In the genomic region with DNA sequence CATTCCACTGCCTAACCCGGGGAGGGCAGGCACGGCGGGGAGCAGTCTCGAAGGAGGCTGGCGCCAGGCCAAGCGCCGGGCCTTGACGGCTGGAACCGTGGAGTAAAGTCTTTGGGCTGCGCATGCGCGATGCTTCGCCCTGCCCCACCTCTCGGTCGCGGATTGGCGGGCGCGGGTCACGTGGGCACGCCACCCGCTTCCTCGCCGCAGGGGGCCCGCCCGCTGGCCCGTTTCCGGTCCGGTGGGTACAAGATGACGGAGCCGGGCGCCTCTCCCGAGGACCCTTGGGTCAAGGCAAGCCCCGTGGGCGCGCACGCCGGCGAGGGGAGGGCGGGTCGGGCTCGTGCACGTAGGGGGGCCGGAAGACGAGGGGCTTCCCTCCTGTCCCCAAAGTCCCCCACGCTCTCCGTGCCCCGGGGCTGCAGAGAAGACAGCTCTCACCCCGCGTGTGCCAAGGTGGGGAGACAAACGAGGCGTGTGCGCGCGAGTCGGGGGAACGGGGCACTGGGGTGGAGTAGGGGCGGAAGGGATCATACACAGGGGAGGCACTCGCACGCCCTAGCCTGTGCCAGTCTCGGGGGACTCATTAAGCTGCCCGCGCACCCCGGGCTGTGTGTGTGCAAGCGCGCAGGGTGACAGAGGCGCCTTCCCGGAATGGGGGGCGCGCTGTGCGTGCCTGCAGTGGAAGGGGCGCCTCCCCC, we compare ENCODE assay signal across 8 cellular contexts. TPM values are rescaled to one million over a fixed set of nuclear protein-coding genes. Genes with fewer than 3 reads are reported as not detected.
DNase-seq lines count a peak whose midpoint lies in the region; ATAC-seq and TF ChIP-seq lines count a peak whose summit lies in the region.

A gene with protein sequence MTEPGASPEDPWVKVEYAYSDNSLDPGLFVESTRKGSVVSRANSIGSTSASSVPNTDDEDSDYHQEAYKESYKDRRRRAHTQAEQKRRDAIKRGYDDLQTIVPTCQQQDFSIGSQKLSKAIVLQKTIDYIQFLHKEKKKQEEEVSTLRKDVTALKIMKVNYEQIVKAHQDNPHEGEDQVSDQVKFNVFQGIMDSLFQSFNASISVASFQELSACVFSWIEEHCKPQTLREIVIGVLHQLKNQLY (plus strand): TSS at position 228 of the 701 bp plus-strand sequence. CDS start 25 bp downstream, at position 253.

- peak; percentile 68 to 93 (median 84) for DNase-seq in C1 segment of cervical spinal cord (lab: John Stamatoyannopoulos, UW)
- DNase-seq in Jurkat, Clone E6-1 (ENCODE audit: low read depth, low spot score) = peak; percentile 83
- peak; percentile 62 for DNase-seq in OCI-M2 (lab: John Stamatoyannopoulos, UW; ENCODE audit: unreplicated experiment)
- peak; percentile 93 for DNase-seq in activated T-cell treated with anti-CD3 and anti-CD28 coated beads for 48 hours (ENCODE audit: low read depth)
- no peak for DNase-seq in epithelial cell of proximal tubule (ENCODE audit: low read depth)
- peak; percentile 92 for DNase-seq in stimulated activated CD8-positive, alpha-beta memory T cell treated with anti-CD3 and anti-CD28 coated beads, Interleukin-4, amount 100 ng/mL, for 24 hours (ENCODE audit: low read depth)

- ATAC-seq in GM19467 (IDR thresholded peaks at IDR 0.05; ENCODE audit: unreplicated experiment) = peak; percentile 64

- no peak for TF ChIP-seq CTCF in epithelial cell of proximal tubule (conservative IDR thresholded peaks at IDR 0.05; ENCODE audit: low read depth, low read length)

- peaks cover 28 to 36% of the 10 kb centered on the region in 2 donors for H3K4me1 ChIP-seq in mucosa of rectum (ENCODE audit: control insufficient read depth in 2 of 2, insufficient read depth in 2 of 2, low read length in 2 of 2)

- H3K36me3 ChIP-seq in mucosa of rectum (ENCODE audit: control insufficient read depth in 2 of 2, insufficient read depth in 2 of 2, low read length in 2 of 2) = peaks cover 56 to 57% of the 10 kb centered on the region in 2 donors

- H3K4me3 ChIP-seq in Jurkat, Clone E6-1 (ENCODE audit: low read length) = peak within 1 kb of the TSS; percentile 58
- H3K4me3 ChIP-seq in epithelial cell of proximal tubule (ENCODE audit: low read depth, low read length) (peak within 1 kb of the TSS; percentile 94), mucosa of rectum (ENCODE audit: low read length in 2 of 2) (peak within 1 kb of the TSS; percentile 86 to 87)

- H3K27me3 ChIP-seq in mucosa of rectum (ENCODE audit: control insufficient read depth in 2 of 2, insufficient read depth in 2 of 2, low read length in 2 of 2) = no peaks in the 10 kb centered on the region

- H3K9ac ChIP-seq in mucosa of rectum (ENCODE audit: low read depth in 1 of 2, low read length in 2 of 2) = peak within 1 kb of the TSS; percentile 79 to 91

- no peaks in the 10 kb centered on the region for H3K9me3 ChIP-seq in mucosa of rectum (ENCODE audit: control insufficient read depth in 2 of 2, low read length in 2 of 2)

- peak within 1 kb of the TSS; percentile 97 for H3K27ac ChIP-seq in mucosa of rectum (ENCODE audit: low read depth in 2 of 2, low read length in 2 of 2)

RNA-seq across cellular contexts. Expression of the gene that starts here (rescaled TPM):
- polyA plus RNA-seq in Jurkat, Clone E6-1 (2012; ENCODE audit: insufficient read depth, insufficient read length) = 89.3 TPM
- total RNA-seq in epithelial cell of proximal tubule = 15.7 and 47.6 TPM in 2 replicates
